Comparison of ENCODE assay signal across 17 cellular contexts in the genomic region with DNA sequence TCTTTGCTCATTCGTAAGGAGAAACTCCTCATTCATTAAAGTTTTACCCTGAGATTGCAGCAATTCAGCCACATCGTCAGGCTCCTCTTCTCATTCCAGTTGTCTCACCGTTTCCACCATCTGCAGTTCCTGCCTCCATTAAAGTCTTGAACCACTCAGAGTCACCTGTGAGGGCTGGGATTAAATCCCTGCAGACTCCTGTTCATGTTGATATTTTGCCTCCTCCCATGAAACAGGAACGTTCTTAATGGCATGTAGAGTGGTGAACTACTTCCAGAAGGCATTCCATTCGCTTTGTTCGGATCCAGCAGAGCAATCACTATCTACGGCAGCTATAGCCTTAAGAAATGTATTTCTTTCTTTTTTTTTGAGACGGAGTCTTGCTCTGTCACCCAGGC.
DNase-seq lines count a peak whose midpoint lies in the region; ATAC-seq and TF ChIP-seq lines count a peak whose summit lies in the region.
"Had no signal": no experiment of that assay in that cellular context is flagged by ENCODE, and none has a peak within 500 bp of the region (broad histone marks: within the 10 kb centered on the region; RNA-seq: fewer than 3 reads in every experiment).

No MANE protein-coding gene starts in this region.

- H3K27ac Mint-ChIP-seq in nephron progenitor cell: no peak overlapping the region
- H3K27ac Mint-ChIP-seq: CD4-positive, alpha-beta T cell; HFFc6 had no signal

- no peak for TF ChIP-seq POLR2A in esophagus muscularis mucosa (IDR thresholded peaks at IDR 0.05; ENCODE audit: low read depth)

- H2AFZ ChIP-seq in SK-N-SH (ENCODE audit: low read depth) (0 out of 2 replicates have a peak overlapping the region, but pooled peaks have one; percentile 9), smooth muscle cell (ENCODE audit: low read depth) (no peak overlapping the region)

- H3K27me3 ChIP-seq in SK-N-SH (ENCODE audit: insufficient read depth) (no peaks in the 10 kb centered on the region), esophagus muscularis mucosa (no peaks in the 10 kb centered on the region), smooth muscle cell (ENCODE audit: low read depth) (no peaks in the 10 kb centered on the region)
- H3K27me3 ChIP-seq: BE2C had no signal

- TF ChIP-seq RAD21 in SK-N-SH (IDR thresholded peaks at IDR 0.05; ENCODE audit: low read length): no peak

- no peaks in the 10 kb centered on the region for H3F3A ChIP-seq in SK-N-SH (replicated peaks; ENCODE audit: insufficient read depth)
- peaks cover 4% of the 10 kb centered on the region for H3F3A ChIP-seq in smooth muscle cell (ENCODE audit: low read depth)

- no peaks in the 10 kb centered on the region for H3K36me3 Mint-ChIP-seq in nephron progenitor cell (ENCODE audit: low read depth)

- no peaks in the 10 kb centered on the region for H4K20me1 ChIP-seq in SK-N-SH (ENCODE audit: insufficient read depth)
- H4K20me1 ChIP-seq in smooth muscle cell (ENCODE audit: low read depth): no peaks in the 10 kb centered on the region

- TF ChIP-seq CTCF in SK-N-SH (IDR thresholded peaks at IDR 0.05) (no peak), esophagus muscularis mucosa (IDR thresholded peaks at IDR 0.05) (no peak), smooth muscle cell (IDR thresholded peaks at IDR 0.05; ENCODE audit: borderline replicate concordance, insufficient read depth, poor library complexity, severe bottlenecking) (no peak), nephron progenitor cell (IDR thresholded peaks at IDR 0.05) (no peak)

- POLR2A ChIA-PET in SK-N-SH (lab: Yijun Ruan, JAX): no interaction called here

- H3K27ac ChIP-seq in SK-N-SH (ENCODE audit: low read depth in 2 of 2, low read length in 1 of 2): no peak overlapping the region
- no peak overlapping the region for H3K27ac ChIP-seq in esophagus muscularis mucosa (replicated peaks in 1 of 4)
- no peak overlapping the region for H3K27ac ChIP-seq in smooth muscle cell (ENCODE audit: low read depth)
- H3K27ac ChIP-seq: 22Rv1 had no signal

- WGBS in SK-N-SH (ENCODE audit: low lambda C conversion rate): 72% methylated on average over 8 of the region's 8 CpGs
- WGBS in esophagus muscularis mucosa: 69% methylated on average over 8 of the region's 8 CpGs
- 42% methylated on average over 8 of the region's 8 CpGs for WGBS in smooth muscle cell (ENCODE audit: low lambda C conversion rate)

- intact Hi-C loops in esophagus muscularis mucosa (cut with DNase I): no loop called here

- CTCF ChIA-PET in SK-N-SH (lab: Yijun Ruan, JAX): no interaction called here

- no peak for ATAC-seq in SK-N-SH treated with all-trans-retinoic acid at 6 μM for 48 hours

- H3K9me3 Mint-ChIP-seq in nephron progenitor cell: peaks cover 7% of the 10 kb centered on the region
- H3K9me3 Mint-ChIP-seq: CD4-positive, alpha-beta T cell had no signal

- no peak overlapping the region for H3K4me2 ChIP-seq in SK-N-SH
- H3K4me2 ChIP-seq in smooth muscle cell: peak overlapping the region; percentile 11

- H3K36me3 ChIP-seq in SK-N-SH (replicated peaks in 1 of 2; ENCODE audit: control insufficient read depth in 1 of 2, insufficient read depth in 2 of 2, low read length in 1 of 2): no peaks in the 10 kb centered on the region
- no peaks in the 10 kb centered on the region for H3K36me3 ChIP-seq in esophagus muscularis mucosa
- H3K36me3 ChIP-seq in smooth muscle cell (ENCODE audit: low read depth): no peaks in the 10 kb centered on the region
- H3K36me3 ChIP-seq: BE2C had no signal

- TF ChIP-seq EP300 in SK-N-SH (IDR thresholded peaks at IDR 0.05; ENCODE audit: borderline replicate concordance in 1 of 2, low read depth in 1 of 2, low read length in 1 of 2) (no peak), esophagus muscularis mucosa (IDR thresholded peaks at IDR 0.05) (no peak)

- H3K4me3 Mint-ChIP-seq in nephron progenitor cell: no peak overlapping the region
- H3K4me3 Mint-ChIP-seq: CD4-positive, alpha-beta T cell; HFFc6 had no signal

- H3K9me3 ChIP-seq in SK-N-SH (peaks cover 9% of the 10 kb centered on the region), esophagus muscularis mucosa (peaks cover 0 to 16% (median 11%) of the 10 kb centered on the region in 4 donors), smooth muscle cell (replicated peaks; ENCODE audit: low read depth) (no peaks in the 10 kb centered on the region)
- H3K9me3 ChIP-seq: BE2C had no signal

- H3K4me3 ChIP-seq in SK-N-SH (ENCODE audit: low read depth in 2 of 2, low read length in 1 of 2) (no peak overlapping the region), esophagus muscularis mucosa (no peak overlapping the region), smooth muscle cell (no peak overlapping the region)

- peaks cover 18% of the 10 kb centered on the region for H3K27me3 Mint-ChIP-seq in nephron progenitor cell (ENCODE audit: low read depth, poor library complexity)
- H3K27me3 Mint-ChIP-seq: CD4-positive, alpha-beta T cell had no signal

- H3K4me1 ChIP-seq in SK-N-SH (ENCODE audit: control insufficient read depth in 1 of 2, insufficient read depth in 2 of 2, low read depth in 1 of 2, low read length in 1 of 2): peaks cover 0 to 8% of the 10 kb centered on the region in 2 experiments; a peak in 1 of 4 replicates
- H3K4me1 ChIP-seq in esophagus muscularis mucosa: no peaks in the 10 kb centered on the region
- H3K4me1 ChIP-seq in smooth muscle cell (ENCODE audit: low read depth): peaks cover 34% of the 10 kb centered on the region
- H3K4me1 ChIP-seq: BE2C had no signal

- no peaks in the 10 kb centered on the region for H3K79me2 ChIP-seq in SK-N-SH (ENCODE audit: insufficient read depth)
- no peaks in the 10 kb centered on the region for H3K79me2 ChIP-seq in smooth muscle cell (ENCODE audit: low read depth)

- H3K9ac ChIP-seq in SK-N-SH (no peak overlapping the region), smooth muscle cell (ENCODE audit: low read depth) (no peak overlapping the region)

- H3K9me2 ChIP-seq in SK-N-SH: no peaks in the 10 kb centered on the region

- H3K4me1 Mint-ChIP-seq in nephron progenitor cell: peaks cover under 1% of the 10 kb centered on the region

- DNase-seq in SK-N-SH (no peak), M059J (ENCODE audit: low read depth) (peak; percentile 73), esophagus muscularis mucosa (ENCODE audit: extremely low spot score) (peak; percentile 42), smooth muscle cell (lab: John Stamatoyannopoulos, UW; ENCODE audit: unreplicated experiment) (no peak), nephron progenitor cell (no peak), UCSD-AML1 (lab: John Stamatoyannopoulos, UW; ENCODE audit: unreplicated experiment) (no peak)
- DNase-seq in activated effector memory CD4-positive, alpha-beta T cell treated with anti-CD3 and anti-CD28 coated beads, Interleukin-2, amount 50 U/mL, for 16 hours: no peak
- DNase-seq: BE2C; CD4-positive, alpha-beta T cell; HFFc6; NCI-H1105 treated with DMSO at 0.1 percent for 48 hours; NCI-H1694 treated with DMSO at 0.1 percent for 48 hours; NCI-H226; NCI-H524 treated with DMSO at 0.1 percent for 48 hours; SHP77 had no signal

TF ChIP-seq in SK-N-SH, 30 proteins besides CTCF, POLR2A, EP300 and RAD21 (continues in another document):
- no peak for TF ChIP-seq GATA2 (CRISPR knock-in tag; IDR thresholded peaks at IDR 0.05)
- TF ChIP-seq, protein P1, sequence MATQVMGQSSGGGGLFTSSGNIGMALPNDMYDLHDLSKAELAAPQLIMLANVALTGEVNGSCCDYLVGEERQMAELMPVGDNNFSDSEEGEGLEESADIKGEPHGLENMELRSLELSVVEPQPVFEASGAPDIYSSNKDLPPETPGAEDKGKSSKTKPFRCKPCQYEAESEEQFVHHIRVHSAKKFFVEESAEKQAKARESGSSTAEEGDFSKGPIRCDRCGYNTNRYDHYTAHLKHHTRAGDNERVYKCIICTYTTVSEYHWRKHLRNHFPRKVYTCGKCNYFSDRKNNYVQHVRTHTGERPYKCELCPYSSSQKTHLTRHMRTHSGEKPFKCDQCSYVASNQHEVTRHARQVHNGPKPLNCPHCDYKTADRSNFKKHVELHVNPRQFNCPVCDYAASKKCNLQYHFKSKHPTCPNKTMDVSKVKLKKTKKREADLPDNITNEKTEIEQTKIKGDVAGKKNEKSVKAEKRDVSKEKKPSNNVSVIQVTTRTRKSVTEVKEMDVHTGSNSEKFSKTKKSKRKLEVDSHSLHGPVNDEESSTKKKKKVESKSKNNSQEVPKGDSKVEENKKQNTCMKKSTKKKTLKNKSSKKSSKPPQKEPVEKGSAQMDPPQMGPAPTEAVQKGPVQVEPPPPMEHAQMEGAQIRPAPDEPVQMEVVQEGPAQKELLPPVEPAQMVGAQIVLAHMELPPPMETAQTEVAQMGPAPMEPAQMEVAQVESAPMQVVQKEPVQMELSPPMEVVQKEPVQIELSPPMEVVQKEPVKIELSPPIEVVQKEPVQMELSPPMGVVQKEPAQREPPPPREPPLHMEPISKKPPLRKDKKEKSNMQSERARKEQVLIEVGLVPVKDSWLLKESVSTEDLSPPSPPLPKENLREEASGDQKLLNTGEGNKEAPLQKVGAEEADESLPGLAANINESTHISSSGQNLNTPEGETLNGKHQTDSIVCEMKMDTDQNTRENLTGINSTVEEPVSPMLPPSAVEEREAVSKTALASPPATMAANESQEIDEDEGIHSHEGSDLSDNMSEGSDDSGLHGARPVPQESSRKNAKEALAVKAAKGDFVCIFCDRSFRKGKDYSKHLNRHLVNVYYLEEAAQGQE (IDR thresholded peaks at IDR 0.05; ENCODE audit: low read depth, low read length): no peak

TF ChIP-seq in SK-N-SH treated with all-trans-retinoic acid at 6 μM for 48 hours, 23 proteins besides CTCF, POLR2A, EP300 and RAD21 (continues in another document):
- TF ChIP-seq PPARA (CRISPR knock-in tag; IDR thresholded peaks at IDR 0.05; ENCODE audit: borderline replicate concordance) (no peak), SNAI2 (CRISPR knock-in tag; IDR thresholded peaks at IDR 0.05) (no peak), ARNTL (CRISPR knock-in tag; IDR thresholded peaks at IDR 0.05; ENCODE audit: borderline replicate concordance, low read depth) (no peak)

Comparison
In these comparisons a context has a peak if more than half of its experiments do, and no peak if none do; other contexts are left out.
1. DNase-seq: peak in M059J (single experiment) and esophagus muscularis mucosa (single experiment); none in SK-N-SH (single experiment), smooth muscle cell (single experiment), activated effector memory CD4-positive, alpha-beta T cell treated with anti-CD3 and anti-CD28 coated beads, Interleukin-2, amount 50 U/mL, for 16 hours (single experiment), nephron progenitor cell (single experiment) and UCSD-AML1 (single experiment).